19 cellular contexts compared by ENCODE assay signal in the genomic region with DNA sequence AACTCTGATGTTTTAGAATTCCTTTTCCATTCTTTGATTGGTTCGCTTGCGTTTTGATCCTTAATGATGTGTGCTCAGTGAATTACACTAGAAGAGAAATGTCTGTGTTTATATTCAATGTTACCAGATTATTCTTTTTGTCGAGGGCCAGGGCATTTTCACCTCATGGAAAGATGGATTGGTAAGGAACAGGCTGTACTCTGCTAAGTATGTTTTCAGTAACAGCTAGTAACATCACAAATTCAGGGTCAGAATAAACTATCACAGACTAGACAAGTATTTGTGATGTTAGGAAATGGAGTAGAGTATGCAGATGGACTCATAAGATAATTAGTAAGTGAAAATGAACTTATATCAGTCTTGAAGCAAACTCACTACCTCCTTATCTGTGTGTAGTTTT.
"Had no signal": no experiment of that assay in that cellular context is flagged by ENCODE, and none has a peak within 500 bp of the region (broad histone marks: within the 10 kb centered on the region; RNA-seq: fewer than 3 reads in every experiment).

No MANE protein-coding gene starts in this region.

- H3K36me3 Mint-ChIP-seq: naive thymus-derived CD4-positive, alpha-beta T cell had no signal

- DNase-seq: colonic mucosa; dermis blood vessel endothelial cell; gastrocnemius medialis; kidney; left cardiac atrium; left ventricle myocardium inferior; mesenchymal stem cell; naive thymus-derived CD4-positive, alpha-beta T cell; posterior cingulate gyrus; right cardiac atrium; small intestine; stimulated activated CD4-positive, alpha-beta T cell treated with anti-CD3 and anti-CD28 coated beads, Interleukin-12 subunit alpha, Interleukin-12 subunit beta, amount 100 ng/mL, for 4 hours; stimulated activated naive CD4-positive, alpha-beta T cell; stomach; substantia nigra; trophoblast cell had no signal

- ATAC-seq: gastrocnemius medialis; left cardiac atrium; naive thymus-derived CD4-positive, alpha-beta T cell; right cardiac atrium had no signal

- H3K27ac Mint-ChIP-seq: naive thymus-derived CD4-positive, alpha-beta T cell had no signal

- H3K4me1 ChIP-seq: colonic mucosa, gastrocnemius medialis, left ventricle myocardium inferior had no signal

- H3K27me3 ChIP-seq: colonic mucosa, gastrocnemius medialis, stomach had no signal

- H3K9me3 ChIP-seq: colonic mucosa, gastrocnemius medialis, left ventricle myocardium inferior, stomach, thoracic aorta had no signal

- H3K9me3 Mint-ChIP-seq: neural crest cell had no signal

- H3K4me3 ChIP-seq: colonic mucosa, gastrocnemius medialis, left ventricle myocardium inferior, lung, stomach, thoracic aorta had no signal

- H3K4me3 Mint-ChIP-seq: naive thymus-derived CD4-positive, alpha-beta T cell; neural crest cell had no signal

- H3K36me3 ChIP-seq: colonic mucosa, gastrocnemius medialis, left ventricle myocardium inferior, stomach, thoracic aorta had no signal

- H3K27ac ChIP-seq: colonic mucosa, gastrocnemius medialis, left ventricle myocardium inferior had no signal
